Comparison of ENCODE assay signal across 1 cellular context in the genomic region with DNA sequence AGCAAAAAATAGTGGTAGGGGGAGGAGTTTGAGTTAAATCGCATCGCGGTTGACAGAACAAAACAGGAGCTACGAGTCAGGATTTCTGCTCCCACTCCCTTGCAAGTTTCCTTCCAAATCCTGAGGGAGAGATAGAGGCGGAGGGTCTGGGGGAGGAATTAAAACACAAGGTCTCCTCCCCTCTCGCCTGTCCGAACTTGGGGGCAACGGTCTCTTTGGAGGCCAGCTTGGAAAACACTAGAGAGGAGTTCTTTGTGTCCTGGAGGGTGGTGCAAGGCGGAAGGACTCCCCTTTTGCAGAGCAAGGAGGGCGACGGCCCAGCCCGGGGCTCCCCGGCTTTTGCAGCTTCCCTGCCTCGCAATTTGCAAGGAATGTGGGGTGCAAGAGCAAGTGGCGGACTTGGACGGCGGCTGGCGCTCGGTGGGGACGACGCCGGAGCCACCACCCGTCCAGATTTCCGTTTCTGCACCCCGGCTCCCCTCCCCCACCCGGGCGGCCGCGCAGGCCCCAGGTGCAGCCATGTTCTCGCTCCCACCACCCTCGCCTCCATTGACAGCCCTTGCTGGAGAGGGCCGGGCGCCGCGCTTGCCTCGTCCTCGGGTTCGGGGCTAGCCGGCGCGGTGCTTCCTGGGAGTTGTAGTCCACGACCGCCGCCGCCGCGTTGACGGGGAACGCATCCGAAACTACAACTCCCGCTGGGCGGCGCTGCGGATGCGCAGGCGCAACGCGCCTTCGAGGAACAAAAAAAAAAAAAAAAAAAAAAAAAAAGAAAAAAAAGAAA.
A peak's percentile ranks its signal among the peaks of the same experiment; 100 is the strongest.
TF ChIP-seq lines count a peak whose summit lies in the region.

No MANE protein-coding gene starts in this region.

TF ChIP-seq in HepG2, 621 proteins besides CTCF, POLR2A, EP300 and RAD21 (continued from another document and continues in another):
- no peak for TF ChIP-seq ZNF577 (CRISPR knock-in tag; IDR thresholded peaks at IDR 0.05; ENCODE audit: borderline replicate concordance, low read depth)
- TF ChIP-seq ZNF788 (CRISPR knock-in tag; IDR thresholded peaks at IDR 0.05; ENCODE audit: borderline replicate concordance): peak; percentile 89
- peak; percentile 48; the same call in 1 of the 2 replicates for TF ChIP-seq DR1 (CRISPR knock-in tag; IDR thresholded peaks at IDR 0.05)
- peak; percentile 85 for TF ChIP-seq SRSF1 (optimal IDR thresholded peaks at IDR 0.05; ENCODE audit: low read depth, low read length)
- TF ChIP-seq, protein P1, sequence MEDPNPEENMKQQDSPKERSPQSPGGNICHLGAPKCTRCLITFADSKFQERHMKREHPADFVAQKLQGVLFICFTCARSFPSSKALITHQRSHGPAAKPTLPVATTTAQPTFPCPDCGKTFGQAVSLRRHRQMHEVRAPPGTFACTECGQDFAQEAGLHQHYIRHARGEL (CRISPR knock-in tag; IDR thresholded peaks at IDR 0.05): no peak
- TF ChIP-seq U2AF2 (IDR thresholded peaks at IDR 0.05; ENCODE audit: low read depth, low read length): no peak
- TF ChIP-seq GATAD2A (CRISPR knock-in tag; IDR thresholded peaks at IDR 0.05): peak; percentile 55
- TF ChIP-seq ZNF432 (CRISPR knock-in tag; IDR thresholded peaks at IDR 0.05; ENCODE audit: borderline replicate concordance): no peak
- no peak; the same call in 1 of the 2 replicates for TF ChIP-seq ZNF451 (CRISPR knock-in tag; IDR thresholded peaks at IDR 0.05)
- TF ChIP-seq HDAC2 (CRISPR knock-in tag; IDR thresholded peaks at IDR 0.05): peak; percentile 41; the same call in 1 of the 2 replicates
- 0 out of 2 replicates have a peak, but pooled peaks have one; percentile 26 for TF ChIP-seq KLF11 (CRISPR knock-in tag; IDR thresholded peaks at IDR 0.05)
- no peak for TF ChIP-seq NONO (IDR thresholded peaks at IDR 0.05)
- TF ChIP-seq NONO (CRISPR knock-in tag; conservative IDR thresholded peaks at IDR 0.05): peak; percentile 81; the same call in 1 of the 2 replicates
- no peak for TF ChIP-seq ZNF383 (CRISPR knock-in tag; IDR thresholded peaks at IDR 0.05; ENCODE audit: borderline replicate concordance)
- TF ChIP-seq FOXJ3 (CRISPR knock-in tag; IDR thresholded peaks at IDR 0.05; ENCODE audit: borderline replicate concordance): no peak
- TF ChIP-seq BCL6 (CRISPR knock-in tag; IDR thresholded peaks at IDR 0.05): peak; percentile 87
- no peak; the same call in 1 of the 2 replicates for TF ChIP-seq ZNF552 (CRISPR knock-in tag; IDR thresholded peaks at IDR 0.05; ENCODE audit: borderline replicate concordance)
- TF ChIP-seq ZNF230 (CRISPR knock-in tag; IDR thresholded peaks at IDR 0.05): no peak
- peak; percentile 61; the same call in 1 of the 2 replicates for TF ChIP-seq TBX2 (CRISPR knock-in tag; IDR thresholded peaks at IDR 0.05; ENCODE audit: borderline replicate concordance)
- TF ChIP-seq ZBTB10 (CRISPR knock-in tag; IDR thresholded peaks at IDR 0.05; ENCODE audit: borderline replicate concordance): no peak
- no peak for TF ChIP-seq TCF7L2 (IDR thresholded peaks at IDR 0.05; ENCODE audit: low read depth, low read length)
- 0 out of 2 replicates have a peak, but pooled peaks have one; percentile 8 for TF ChIP-seq KDM1A (CRISPR knock-in tag; IDR thresholded peaks at IDR 0.05)
- no peak; the same call in 1 of the 2 replicates for TF ChIP-seq ZNF343 (CRISPR knock-in tag; IDR thresholded peaks at IDR 0.05)
- no peak; the same call in 1 of the 2 replicates for TF ChIP-seq NR2F2 (IDR thresholded peaks at IDR 0.05; ENCODE audit: borderline replicate concordance, low read depth)
- TF ChIP-seq SNAPC2 (CRISPR knock-in tag; IDR thresholded peaks at IDR 0.05): no peak
- peak; percentile 41; the same call in 1 of the 2 replicates for TF ChIP-seq NFYC (CRISPR knock-in tag; IDR thresholded peaks at IDR 0.05)
- TF ChIP-seq ONECUT2 (CRISPR knock-in tag; IDR thresholded peaks at IDR 0.05): no peak
- TF ChIP-seq SOX13 (IDR thresholded peaks at IDR 0.05): no peak
- 0 out of 4 replicates have a peak, but pooled peaks of 1 of the 2 experiments have one; percentile 15 for TF ChIP-seq SOX13 (CRISPR knock-in tag; conservative IDR thresholded peaks at IDR 0.05 in 1 of 2, IDR thresholded peaks at IDR 0.05 in 1 of 2)
- peak; percentile 80 for TF ChIP-seq MED8 (CRISPR knock-in tag; IDR thresholded peaks at IDR 0.05; ENCODE audit: insufficient replicate concordance)
- 0 out of 2 replicates have a peak, but pooled peaks have one; percentile 36 for TF ChIP-seq KLF9 (CRISPR knock-in tag; IDR thresholded peaks at IDR 0.05; ENCODE audit: low read depth)
- no peak for TF ChIP-seq DBP (CRISPR knock-in tag; IDR thresholded peaks at IDR 0.05; ENCODE audit: not compliant biosample characterization)
- TF ChIP-seq SNRNP70 (IDR thresholded peaks at IDR 0.05; ENCODE audit: low read depth, low read length): no peak
- no peak for TF ChIP-seq ZNF205 (CRISPR knock-in tag; IDR thresholded peaks at IDR 0.05)
- TF ChIP-seq, protein P2, sequence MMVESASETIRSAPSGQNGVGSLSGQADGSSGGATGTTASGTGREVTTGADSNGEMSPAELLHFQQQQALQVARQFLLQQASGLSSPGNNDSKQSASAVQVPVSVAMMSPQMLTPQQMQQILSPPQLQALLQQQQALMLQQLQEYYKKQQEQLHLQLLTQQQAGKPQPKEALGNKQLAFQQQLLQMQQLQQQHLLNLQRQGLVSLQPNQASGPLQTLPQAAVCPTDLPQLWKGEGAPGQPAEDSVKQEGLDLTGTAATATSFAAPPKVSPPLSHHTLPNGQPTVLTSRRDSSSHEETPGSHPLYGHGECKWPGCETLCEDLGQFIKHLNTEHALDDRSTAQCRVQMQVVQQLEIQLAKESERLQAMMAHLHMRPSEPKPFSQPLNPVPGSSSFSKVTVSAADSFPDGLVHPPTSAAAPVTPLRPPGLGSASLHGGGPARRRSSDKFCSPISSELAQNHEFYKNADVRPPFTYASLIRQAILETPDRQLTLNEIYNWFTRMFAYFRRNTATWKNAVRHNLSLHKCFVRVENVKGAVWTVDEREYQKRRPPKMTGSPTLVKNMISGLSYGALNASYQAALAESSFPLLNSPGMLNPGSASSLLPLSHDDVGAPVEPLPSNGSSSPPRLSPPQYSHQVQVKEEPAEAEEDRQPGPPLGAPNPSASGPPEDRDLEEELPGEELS (CRISPR knock-in tag; IDR thresholded peaks at IDR 0.05): peak; percentile 27; the same call in 1 of the 2 replicates
- peak; percentile 42 for TF ChIP-seq PRPF4 (IDR thresholded peaks at IDR 0.05; ENCODE audit: low read depth, low read length, poor library complexity, severe bottlenecking)
- TF ChIP-seq NCOA1 (CRISPR knock-in tag; IDR thresholded peaks at IDR 0.05): 0 out of 2 replicates have a peak, but pooled peaks have one; percentile 31
- TF ChIP-seq ZNF644 (CRISPR knock-in tag; IDR thresholded peaks at IDR 0.05; ENCODE audit: low read depth): no peak
- no peak for TF ChIP-seq RFX3 (CRISPR knock-in tag; IDR thresholded peaks at IDR 0.05)
- TF ChIP-seq PCBP1 (IDR thresholded peaks at IDR 0.05; ENCODE audit: borderline replicate concordance, low read depth, low read length): no peak
- no peak for TF ChIP-seq HNF4A (CRISPR knock-in tag; IDR thresholded peaks at IDR 0.05)
- no peak for TF ChIP-seq ZC3H13 (CRISPR knock-in tag; IDR thresholded peaks at IDR 0.05)
- TF ChIP-seq, protein P3, sequence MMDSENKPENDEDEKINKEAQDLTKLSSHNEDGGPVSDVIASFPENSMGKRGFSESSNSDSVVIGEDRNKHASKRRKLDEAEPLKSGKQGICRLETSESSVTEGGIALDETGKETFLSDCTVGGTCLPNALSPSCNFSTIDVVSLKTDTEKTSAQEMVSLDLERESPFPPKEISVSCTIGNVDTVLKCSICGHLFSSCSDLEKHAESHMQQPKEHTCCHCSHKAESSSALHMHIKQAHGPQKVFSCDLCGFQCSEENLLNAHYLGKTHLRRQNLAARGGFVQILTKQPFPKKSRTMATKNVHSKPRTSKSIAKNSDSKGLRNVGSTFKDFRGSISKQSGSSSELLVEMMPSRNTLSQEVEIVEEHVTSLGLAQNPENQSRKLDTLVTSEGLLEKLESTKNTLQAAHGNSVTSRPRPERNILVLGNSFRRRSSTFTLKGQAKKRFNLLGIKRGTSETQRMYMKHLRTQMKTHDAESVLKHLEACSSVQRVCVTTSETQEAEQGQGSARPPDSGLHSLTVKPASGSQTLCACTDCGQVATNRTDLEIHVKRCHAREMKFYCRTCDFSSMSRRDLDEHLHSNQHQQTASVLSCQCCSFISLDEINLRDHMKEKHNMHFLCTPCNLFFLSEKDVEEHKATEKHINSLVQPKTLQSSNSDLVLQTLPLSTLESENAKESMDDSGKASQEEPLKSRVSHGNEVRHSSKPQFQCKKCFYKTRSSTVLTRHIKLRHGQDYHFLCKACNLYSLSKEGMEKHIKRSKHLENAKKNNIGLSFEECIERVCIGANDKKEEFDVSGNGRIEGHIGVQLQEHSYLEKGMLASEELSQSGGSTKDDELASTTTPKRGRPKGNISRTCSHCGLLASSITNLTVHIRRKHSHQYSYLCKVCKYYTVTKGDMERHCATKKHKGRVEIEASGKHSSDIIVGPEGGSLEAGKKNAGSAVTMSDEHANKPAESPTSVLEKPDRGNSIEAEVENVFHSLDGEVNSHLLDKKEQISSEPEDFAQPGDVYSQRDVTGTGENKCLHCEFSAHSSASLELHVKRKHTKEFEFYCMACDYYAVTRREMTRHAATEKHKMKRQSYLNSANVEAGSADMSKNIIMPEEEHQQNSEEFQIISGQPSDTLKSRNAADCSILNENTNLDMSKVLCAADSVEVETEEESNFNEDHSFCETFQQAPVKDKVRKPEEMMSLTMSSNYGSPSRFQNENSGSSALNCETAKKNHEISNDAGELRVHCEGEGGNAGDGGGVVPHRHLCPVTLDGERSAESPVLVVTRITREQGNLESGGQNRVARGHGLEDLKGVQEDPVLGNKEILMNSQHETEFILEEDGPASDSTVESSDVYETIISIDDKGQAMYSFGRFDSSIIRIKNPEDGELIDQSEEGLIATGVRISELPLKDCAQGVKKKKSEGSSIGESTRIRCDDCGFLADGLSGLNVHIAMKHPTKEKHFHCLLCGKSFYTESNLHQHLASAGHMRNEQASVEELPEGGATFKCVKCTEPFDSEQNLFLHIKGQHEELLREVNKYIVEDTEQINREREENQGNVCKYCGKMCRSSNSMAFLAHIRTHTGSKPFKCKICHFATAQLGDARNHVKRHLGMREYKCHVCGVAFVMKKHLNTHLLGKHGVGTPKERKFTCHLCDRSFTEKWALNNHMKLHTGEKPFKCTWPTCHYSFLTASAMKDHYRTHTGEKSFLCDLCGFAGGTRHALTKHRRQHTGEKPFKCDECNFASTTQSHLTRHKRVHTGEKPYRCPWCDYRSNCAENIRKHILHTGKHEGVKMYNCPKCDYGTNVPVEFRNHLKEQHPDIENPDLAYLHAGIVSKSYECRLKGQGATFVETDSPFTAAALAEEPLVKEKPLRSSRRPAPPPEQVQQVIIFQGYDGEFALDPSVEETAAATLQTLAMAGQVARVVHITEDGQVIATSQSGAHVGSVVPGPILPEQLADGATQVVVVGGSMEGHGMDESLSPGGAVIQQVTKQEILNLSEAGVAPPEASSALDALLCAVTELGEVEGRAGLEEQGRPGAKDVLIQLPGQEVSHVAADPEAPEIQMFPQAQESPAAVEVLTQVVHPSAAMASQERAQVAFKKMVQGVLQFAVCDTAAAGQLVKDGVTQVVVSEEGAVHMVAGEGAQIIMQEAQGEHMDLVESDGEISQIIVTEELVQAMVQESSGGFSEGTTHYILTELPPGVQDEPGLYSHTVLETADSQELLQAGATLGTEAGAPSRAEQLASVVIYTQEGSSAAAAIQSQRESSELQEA (CRISPR knock-in tag; IDR thresholded peaks at IDR 0.05; ENCODE audit: not compliant biosample characterization): no peak
- TF ChIP-seq CC2D1A (CRISPR knock-in tag; IDR thresholded peaks at IDR 0.05): no peak
- TF ChIP-seq POLR2AphosphoS5 (IDR thresholded peaks at IDR 0.05; ENCODE audit: low read depth, low read length): peak; percentile 56
- TF ChIP-seq, protein P4, sequence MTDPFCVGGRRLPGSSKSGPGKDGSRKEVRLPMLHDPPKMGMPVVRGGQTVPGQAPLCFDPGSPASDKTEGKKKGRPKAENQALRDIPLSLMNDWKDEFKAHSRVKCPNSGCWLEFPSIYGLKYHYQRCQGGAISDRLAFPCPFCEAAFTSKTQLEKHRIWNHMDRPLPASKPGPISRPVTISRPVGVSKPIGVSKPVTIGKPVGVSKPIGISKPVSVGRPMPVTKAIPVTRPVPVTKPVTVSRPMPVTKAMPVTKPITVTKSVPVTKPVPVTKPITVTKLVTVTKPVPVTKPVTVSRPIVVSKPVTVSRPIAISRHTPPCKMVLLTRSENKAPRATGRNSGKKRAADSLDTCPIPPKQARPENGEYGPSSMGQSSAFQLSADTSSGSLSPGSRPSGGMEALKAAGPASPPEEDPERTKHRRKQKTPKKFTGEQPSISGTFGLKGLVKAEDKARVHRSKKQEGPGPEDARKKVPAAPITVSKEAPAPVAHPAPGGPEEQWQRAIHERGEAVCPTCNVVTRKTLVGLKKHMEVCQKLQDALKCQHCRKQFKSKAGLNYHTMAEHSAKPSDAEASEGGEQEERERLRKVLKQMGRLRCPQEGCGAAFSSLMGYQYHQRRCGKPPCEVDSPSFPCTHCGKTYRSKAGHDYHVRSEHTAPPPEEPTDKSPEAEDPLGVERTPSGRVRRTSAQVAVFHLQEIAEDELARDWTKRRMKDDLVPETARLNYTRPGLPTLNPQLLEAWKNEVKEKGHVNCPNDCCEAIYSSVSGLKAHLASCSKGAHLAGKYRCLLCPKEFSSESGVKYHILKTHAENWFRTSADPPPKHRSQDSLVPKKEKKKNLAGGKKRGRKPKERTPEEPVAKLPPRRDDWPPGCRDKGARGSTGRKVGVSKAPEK (CRISPR knock-in tag; IDR thresholded peaks at IDR 0.05; ENCODE audit: borderline replicate concordance): no peak
- no peak for TF ChIP-seq MBD4 (IDR thresholded peaks at IDR 0.05; ENCODE audit: borderline replicate concordance, low read length)
